In the genomic region with DNA sequence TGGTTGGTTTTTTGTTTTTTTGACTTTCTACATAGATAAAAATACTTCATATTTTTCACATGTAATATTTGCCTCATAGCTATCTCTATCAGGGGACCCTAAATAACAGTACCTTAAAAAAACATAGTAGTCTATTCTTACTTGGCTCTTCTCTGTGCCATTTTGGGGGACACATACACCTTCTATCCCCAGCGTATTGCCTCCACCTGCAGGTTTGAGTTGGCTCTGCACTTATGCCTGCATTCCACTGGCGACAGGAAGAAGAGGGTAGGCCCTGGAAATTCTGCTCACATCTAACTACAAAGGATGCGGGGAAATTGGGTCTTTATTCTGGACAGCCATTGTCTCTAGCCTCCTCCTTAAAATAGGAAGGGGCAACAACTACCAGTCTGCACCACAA, we compare ENCODE assay signal across 13 cellular contexts. TPM values are rescaled to one million over a fixed set of nuclear protein-coding genes. Genes with fewer than 3 reads are reported as not detected.
A peak's percentile ranks its signal among the peaks of the same experiment; 100 is the strongest.
DNase-seq lines count a peak whose midpoint lies in the region; ATAC-seq and TF ChIP-seq lines count a peak whose summit lies in the region.
"Had no signal": no experiment of that assay in that cellular context is flagged by ENCODE, and none has a peak within 500 bp of the region (broad histone marks: within the 10 kb centered on the region; RNA-seq: fewer than 3 reads in every experiment).

No MANE protein-coding gene starts in this region.

- no peak for TF ChIP-seq POLR2A in tibial nerve (IDR thresholded peaks at IDR 0.05)

- peak; percentile 54 for TF ChIP-seq CTCF in activated CD8-positive, alpha-beta T cell treated with anti-CD3 and anti-CD28 coated beads for 36 hours (IDR thresholded peaks at IDR 0.05)
- TF ChIP-seq CTCF in tibial nerve (IDR thresholded peaks at IDR 0.05), result no peak

- CTCF ChIA-PET in activated CD8-positive, alpha-beta T cell treated with anti-CD3 and anti-CD28 coated beads for 36 hours (lab: Charles Lee), result interaction anchor here (1.0 to 8.5 kb wide), 7 partner anchors 10 to 207 kb away, joined by 3 to 92 read pairs (median 5); no protein-coding TSS in a partner anchor

- DNase-seq in NCI-H1694 (lab: John Stamatoyannopoulos, UW) (peak; percentile 25), NCI-H1694 treated with DMSO at 0.1 percent for 48 hours (lab: John Stamatoyannopoulos, UW) (no peak), H7 (peak; percentile 54), left kidney (ENCODE audit: low read depth, low spot score) (peak; percentile 23), NCI-H2029 treated with DMSO at 0.1 percent for 48 hours (lab: John Stamatoyannopoulos, UW) (no peak), tibial nerve (ENCODE audit: low spot score in 2 of 2) (no peak)
- peak; percentile 34 for DNase-seq in activated CD8-positive, alpha-beta T cell treated with anti-CD3 and anti-CD28 coated beads for 36 hours
- DNase-seq: 8988T, activated B cell treated with CpG ODN at 0.5 μM for 24 hours, NCI-H510A treated with DMSO at 0.1 percent for 48 hours, thyroid gland had no signal

- peaks cover 16% of the 10 kb centered on the region for H3K4me1 Mint-ChIP-seq in activated CD8-positive, alpha-beta T cell treated with anti-CD3 and anti-CD28 coated beads for 36 hours (ENCODE audit: low read depth)
- H3K4me1 Mint-ChIP-seq: activated B cell treated with CpG ODN at 0.5 μM for 24 hours had no signal

- ATAC-seq in activated CD8-positive, alpha-beta T cell treated with anti-CD3 and anti-CD28 coated beads for 36 hours, result peak; percentile 64
- no peak for ATAC-seq in HG02885 (IDR thresholded peaks at IDR 0.05; ENCODE audit: poor library complexity, unreplicated experiment)

- no peak overlapping the region for H3K4me3 ChIP-seq in H7 (ENCODE audit: insufficient read depth, low read depth, low read length)
- H3K4me3 ChIP-seq in tibial nerve, result no peak overlapping the region
- H3K4me3 ChIP-seq: HAP-1, thyroid gland had no signal

- TF ChIP-seq EP300 in tibial nerve (IDR thresholded peaks at IDR 0.05), result no peak

- intact Hi-C loops in activated CD8-positive, alpha-beta T cell treated with anti-CD3 and anti-CD28 coated beads for 36 hours (cut with micrococcal nuclease), result no loop called here

- WGBS in tibial nerve, 2 donors, result 56 to 76% methylated on average over 3 of the region's 3 CpGs

- H3K27ac Mint-ChIP-seq in activated CD8-positive, alpha-beta T cell treated with anti-CD3 and anti-CD28 coated beads for 36 hours, result no peak overlapping the region
- H3K27ac Mint-ChIP-seq: activated B cell treated with CpG ODN at 0.5 μM for 24 hours had no signal

- H3K9me3 Mint-ChIP-seq in activated CD8-positive, alpha-beta T cell treated with anti-CD3 and anti-CD28 coated beads for 36 hours, result peaks cover 1% of the 10 kb centered on the region
- H3K9me3 Mint-ChIP-seq: activated B cell treated with CpG ODN at 0.5 μM for 24 hours had no signal

- H3K4me1 ChIP-seq in tibial nerve, result peaks cover 0 to 3% (median 0%) of the 10 kb centered on the region in 4 donors
- H3K4me1 ChIP-seq: thyroid gland had no signal

- peaks cover 1% of the 10 kb centered on the region for H3K27me3 Mint-ChIP-seq in activated CD8-positive, alpha-beta T cell treated with anti-CD3 and anti-CD28 coated beads for 36 hours

- no peaks in the 10 kb centered on the region for H3K36me3 ChIP-seq in H7 (replicated peaks; ENCODE audit: control insufficient read depth, insufficient read depth, low read length)
- no peaks in the 10 kb centered on the region for H3K36me3 ChIP-seq in tibial nerve
- H3K36me3 ChIP-seq: HAP-1, thyroid gland had no signal

- H3K27ac ChIP-seq in tibial nerve, result no peak overlapping the region
- H3K27ac ChIP-seq: thyroid gland had no signal

- POLR2A ChIA-PET in activated CD8-positive, alpha-beta T cell treated with anti-CD3 and anti-CD28 coated beads for 36 hours (lab: Charles Lee), result no interaction called here

- no peaks in the 10 kb centered on the region for H3K36me3 Mint-ChIP-seq in activated CD8-positive, alpha-beta T cell treated with anti-CD3 and anti-CD28 coated beads for 36 hours (ENCODE audit: low read depth)

- H3K9me3 ChIP-seq in tibial nerve, result no peaks in the 10 kb centered on the region
- H3K9me3 ChIP-seq: HAP-1, thyroid gland had no signal

- H3K4me3 Mint-ChIP-seq in activated CD8-positive, alpha-beta T cell treated with anti-CD3 and anti-CD28 coated beads for 36 hours, result no peak overlapping the region
- H3K4me3 Mint-ChIP-seq: activated B cell treated with CpG ODN at 0.5 μM for 24 hours had no signal

- H3K27me3 ChIP-seq in H7 (ENCODE audit: control insufficient read depth, insufficient read depth, low read length) (no peaks in the 10 kb centered on the region), tibial nerve (peaks cover 0 to under 1% of the 10 kb centered on the region in 2 donors)
- H3K27me3 ChIP-seq: thyroid gland had no signal

RNA-seq across cellular contexts. Expression of gene IFI27L2, which starts 13.8 kb away (rescaled TPM):
- total RNA-seq in H7 (2014; rRNA removed; shearing (Covaris generic)), result 25.6 and 26.3 TPM in 2 replicates
- total RNA-seq in activated CD8-positive, alpha-beta T cell treated with anti-CD3 and anti-CD28 coated beads for 36 hours, result 10 to 100 TPM; 43.0 to 44.5 TPM
- total RNA-seq in tibial nerve, result 100 to 1,000 TPM in 3 of 4 donors, 10 to 100 TPM in 1; 76.8 to 146 (median 129) TPM

RNA-seq across cellular contexts. Expression of gene PPP4R4, which starts 30.9 kb away (rescaled TPM):
- total RNA-seq in H7 (2014; rRNA removed; shearing (Covaris generic)), result 2.3 and 3.0 TPM in 2 replicates
- 1 to 10 TPM in 1 of 2 experiments, under 1 TPM in 1; 0.63 to 1.2 TPM for total RNA-seq in activated CD8-positive, alpha-beta T cell treated with anti-CD3 and anti-CD28 coated beads for 36 hours
- total RNA-seq in tibial nerve, result 1 to 10 TPM; 1.2 to 9.0 (median 3.4) TPM
- total RNA-seq: activated B cell treated with CpG ODN at 0.5 μM for 24 hours had no signal

RNA-seq across cellular contexts. Expression of gene IFI27, which starts 32.7 kb away (rescaled TPM):
- total RNA-seq in H7 (2014; rRNA removed; shearing (Covaris generic)), result 0.62 TPM in 1 of 2 replicates, not detected in the other
- total RNA-seq in activated CD8-positive, alpha-beta T cell treated with anti-CD3 and anti-CD28 coated beads for 36 hours, result 1 to 10 TPM in 1 of 2 experiments, under 1 TPM in 1; 0.86 to 4.1 TPM
- 100 to 1,000 TPM; 118 to 502 (median 368) TPM for total RNA-seq in tibial nerve

Comparison
In these comparisons a context has a peak if more than half of its experiments do, and no peak if none do; other contexts are left out.
1. DNase-seq: peak in NCI-H1694 (single experiment), H7 (single experiment), activated CD8-positive, alpha-beta T cell treated with anti-CD3 and anti-CD28 coated beads for 36 hours (single experiment) and left kidney (single experiment); none in NCI-H1694 treated with DMSO at 0.1 percent for 48 hours (single experiment), NCI-H2029 treated with DMSO at 0.1 percent for 48 hours (single experiment) and tibial nerve (0 of 2).
2. RNA of gene IFI27, which starts 32.7 kb away (total RNA-seq): 118 to 502 TPM in tibial nerve; 0.86 to 4.1 TPM in activated CD8-positive, alpha-beta T cell treated with anti-CD3 and anti-CD28 coated beads for 36 hours and 0.62 TPM in H7; every median in the first group is over 10 times any median in the second.